8 cellular contexts compared by ENCODE assay signal in the genomic region with DNA sequence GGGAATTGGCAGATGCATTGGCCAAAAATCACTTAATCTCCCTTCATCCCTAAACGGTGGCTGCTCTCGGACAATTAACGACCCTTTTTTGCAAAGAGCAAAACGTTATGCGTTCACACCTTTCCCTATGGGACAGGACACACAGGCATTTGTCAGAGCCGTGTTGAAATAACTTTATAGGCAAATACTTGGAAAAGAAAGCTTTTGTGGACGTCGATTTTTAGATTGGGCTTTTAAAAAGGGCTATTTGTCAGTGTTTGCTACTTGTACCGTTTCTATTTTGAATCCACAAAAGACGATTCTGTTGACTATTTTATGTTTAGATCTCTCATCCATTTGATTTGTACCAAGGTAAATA.
DNase-seq lines count a peak whose midpoint lies in the region; ATAC-seq, FAIRE-seq and TF ChIP-seq lines count a peak whose summit lies in the region.

No MANE protein-coding gene starts in this region.

- peaks cover 7% of the 10 kb centered on the region for H3K4me1 Mint-ChIP-seq in activated naive CD4-positive, alpha-beta T cell treated with anti-CD3 and anti-CD28 coated beads, Interleukin-2, amount 10 ng/mL, durations not matched to agents 7 days and 5 days
- peaks cover 10% of the 10 kb centered on the region for H3K4me1 Mint-ChIP-seq in activated CD8-positive, alpha-beta T cell treated with anti-CD3 and anti-CD28 coated beads for 36 hours (ENCODE audit: low read depth)

- H3K36me3 ChIP-seq in thoracic aorta, result no peaks in the 10 kb centered on the region

- TF ChIP-seq CTCF in activated CD8-positive, alpha-beta T cell treated with anti-CD3 and anti-CD28 coated beads for 36 hours (IDR thresholded peaks at IDR 0.05), result no peak
- TF ChIP-seq CTCF in thoracic aorta (IDR thresholded peaks at IDR 0.05), result no peak

- no peak overlapping the region for H3K27ac ChIP-seq in thoracic aorta

- H3K9me3 ChIP-seq in thoracic aorta, result no peaks in the 10 kb centered on the region

- no peaks in the 10 kb centered on the region for H3K27me3 ChIP-seq in thoracic aorta (replicated peaks; ENCODE audit: insufficient read depth)

- intact Hi-C loops in activated CD8-positive, alpha-beta T cell treated with anti-CD3 and anti-CD28 coated beads for 36 hours (cut with micrococcal nuclease), result loop anchor here (2.0 kb wide), 1 partner anchor 950 kb away; no protein-coding TSS in a partner anchor

- H3K27ac Mint-ChIP-seq in activated naive CD4-positive, alpha-beta T cell treated with anti-CD3 and anti-CD28 coated beads, Interleukin-2, amount 10 ng/mL, durations not matched to agents 7 days and 5 days, result no peak overlapping the region
- no peak overlapping the region for H3K27ac Mint-ChIP-seq in activated CD8-positive, alpha-beta T cell treated with anti-CD3 and anti-CD28 coated beads for 36 hours

- peak; percentile 17 for FAIRE-seq in islet of Langerhans (lab: Jason Lieb, UNC)

- no peak for ATAC-seq in activated CD8-positive, alpha-beta T cell treated with anti-CD3 and anti-CD28 coated beads for 36 hours
- ATAC-seq in thoracic aorta (ENCODE audit: insufficient number of reproducible peaks, low FRiP score, low read depth), result no peak
- ATAC-seq in HG02642 (IDR thresholded peaks at IDR 0.05; ENCODE audit: poor library complexity, unreplicated experiment), result no peak
- no peak for ATAC-seq in HG02938 (IDR thresholded peaks at IDR 0.05; ENCODE audit: unreplicated experiment)

- CTCF ChIA-PET in activated naive CD4-positive, alpha-beta T cell treated with anti-CD3 and anti-CD28 coated beads, Interleukin-2, amount 10 ng/mL, durations not matched to agents 7 days and 5 days (lab: Charles Lee), result interaction anchor here (1.0 to 1.3 kb wide), 3 partner anchors 13 to 953 kb away, joined by 3 to 4 read pairs (median 3); no protein-coding TSS in a partner anchor
- CTCF ChIA-PET in activated CD8-positive, alpha-beta T cell treated with anti-CD3 and anti-CD28 coated beads for 36 hours (lab: Charles Lee), result interaction anchor here (0.8 to 4.1 kb wide), 4 partner anchors 149 to 954 kb away, joined by 3 to 29 read pairs (median 4); no protein-coding TSS in a partner anchor

- H3K36me3 Mint-ChIP-seq in activated naive CD4-positive, alpha-beta T cell treated with anti-CD3 and anti-CD28 coated beads, Interleukin-2, amount 10 ng/mL, durations not matched to agents 7 days and 5 days, result no peaks in the 10 kb centered on the region
- no peaks in the 10 kb centered on the region for H3K36me3 Mint-ChIP-seq in activated CD8-positive, alpha-beta T cell treated with anti-CD3 and anti-CD28 coated beads for 36 hours (ENCODE audit: low read depth)

- peak overlapping the region; percentile 71 for H3K4me3 Mint-ChIP-seq in activated naive CD4-positive, alpha-beta T cell treated with anti-CD3 and anti-CD28 coated beads, Interleukin-2, amount 10 ng/mL, durations not matched to agents 7 days and 5 days
- peak overlapping the region; percentile 68 for H3K4me3 Mint-ChIP-seq in activated CD8-positive, alpha-beta T cell treated with anti-CD3 and anti-CD28 coated beads for 36 hours

- DNase-seq in activated naive CD4-positive, alpha-beta T cell treated with anti-CD3 and anti-CD28 coated beads, Interleukin-2, amount 10 ng/mL, durations not matched to agents 7 days and 5 days, result no peak
- no peak for DNase-seq in activated naive CD4-positive, alpha-beta T cell (lab: John Stamatoyannopoulos, UW)
- no peak for DNase-seq in activated CD8-positive, alpha-beta T cell treated with anti-CD3 and anti-CD28 coated beads for 36 hours
- no peak for DNase-seq in thoracic aorta (ENCODE audit: low spot score)
- DNase-seq in activated CD8-positive, alpha-beta memory T cell treated with anti-CD3 and anti-CD28 coated beads, Interleukin-2, amount 50 U/mL, for 4 hours, result no peak

- H3K4me3 ChIP-seq in thoracic aorta, result peak overlapping the region; percentile 70

- H3K4me1 ChIP-seq in thoracic aorta (ENCODE audit: control insufficient read depth in 1 of 2, low read depth in 2 of 2), result peaks cover 0 to 2% of the 10 kb centered on the region in 2 donors

- POLR2A ChIA-PET in activated CD8-positive, alpha-beta T cell treated with anti-CD3 and anti-CD28 coated beads for 36 hours (lab: Charles Lee), result interaction anchor here (0.9 kb wide), 1 partner anchor 67 kb away, joined by 3 read pairs; no protein-coding TSS in a partner anchor

- no peaks in the 10 kb centered on the region for H3K9me3 Mint-ChIP-seq in activated naive CD4-positive, alpha-beta T cell treated with anti-CD3 and anti-CD28 coated beads, Interleukin-2, amount 10 ng/mL, durations not matched to agents 7 days and 5 days
- no peaks in the 10 kb centered on the region for H3K9me3 Mint-ChIP-seq in activated CD8-positive, alpha-beta T cell treated with anti-CD3 and anti-CD28 coated beads for 36 hours

- peaks cover 23% of the 10 kb centered on the region for H3K27me3 Mint-ChIP-seq in activated naive CD4-positive, alpha-beta T cell treated with anti-CD3 and anti-CD28 coated beads, Interleukin-2, amount 10 ng/mL, durations not matched to agents 7 days and 5 days
- H3K27me3 Mint-ChIP-seq in activated CD8-positive, alpha-beta T cell treated with anti-CD3 and anti-CD28 coated beads for 36 hours, result peaks cover 34% of the 10 kb centered on the region
